Comparison of ENCODE assay signal across 15 cellular contexts in genomic region chr2:48483916-48484315, GRCh38. TPM values are rescaled to one million over a fixed set of nuclear protein-coding genes. Genes with fewer than 3 reads are reported as not detected.
A peak's percentile ranks its signal among the peaks of the same experiment; 100 is the strongest.
DNase-seq lines count a peak whose midpoint lies in the region; ATAC-seq and TF ChIP-seq lines count a peak whose summit lies in the region.
"Had no signal": no experiment of that assay in that cellular context is flagged by ENCODE, and none has a peak within 500 bp of the region (broad histone marks: within the 10 kb centered on the region; RNA-seq: fewer than 3 reads in every experiment).

No MANE protein-coding gene starts in this region.

- peaks cover 0 to 59% (median 17%) of the 10 kb centered on the region in 4 donors for H3K36me3 ChIP-seq in esophagus muscularis mucosa
- H3K36me3 ChIP-seq in neuronal stem cell (replicated peaks in 1 of 2; ENCODE audit: control insufficient read depth in 2 of 2, insufficient read depth in 2 of 2, low read length in 2 of 2): peaks cover 6 to 53% of the 10 kb centered on the region in 2 donors

- no peak overlapping the region for H3K14ac ChIP-seq in neuronal stem cell (ENCODE audit: low read length)

- no peak overlapping the region for H4K8ac ChIP-seq in neuronal stem cell (ENCODE audit: low read depth, low read length)

- no peak overlapping the region for H2BK120ac ChIP-seq in neuronal stem cell (ENCODE audit: low read depth, low read length)

- TF ChIP-seq CTCF in esophagus muscularis mucosa (IDR thresholded peaks at IDR 0.05) (no peak), omental fat pad (IDR thresholded peaks at IDR 0.05) (no peak)

- H3K79me1 ChIP-seq in neuronal stem cell (ENCODE audit: low read depth, low read length): no peaks in the 10 kb centered on the region

- H2BK15ac ChIP-seq in neuronal stem cell (ENCODE audit: low read length): no peak overlapping the region

- no peak overlapping the region for H2AFZ ChIP-seq in neuronal stem cell (ENCODE audit: low read length)

- H2BK12ac ChIP-seq in neuronal stem cell (ENCODE audit: low read length): no peak overlapping the region

- DNase-seq in amniotic epithelial cell (ENCODE audit: low read depth) (peak; percentile 98), esophagus muscularis mucosa (ENCODE audit: extremely low spot score) (no peak), omental fat pad (ENCODE audit: low spot score) (no peak), A172 (ENCODE audit: low spot score) (no peak), neuronal stem cell (ENCODE audit: low spot score) (no peak), iPS-NIHi11 (ENCODE audit: low spot score) (no peak), COR-L47 (lab: John Stamatoyannopoulos, UW) (no peak)
- DNase-seq: activated gamma-delta T cell; DMS79; lower lobe of right lung; naive B cell; NCI-H1694; stimulated activated CD4-positive, alpha-beta T cell treated with anti-CD3 and anti-CD28 coated beads, Interleukin-2, amount 100 ng/mL, for 48 hours had no signal

- intact Hi-C loops in esophagus muscularis mucosa (cut with DNase I): no loop called here

- H3K4ac ChIP-seq in neuronal stem cell (ENCODE audit: low read length): no peak overlapping the region

- H3K27me3 ChIP-seq in esophagus muscularis mucosa: no peaks in the 10 kb centered on the region
- H3K27me3 ChIP-seq in neuronal stem cell (ENCODE audit: control insufficient read depth in 3 of 3, insufficient read depth in 3 of 3, low read depth in 1 of 3, low read length in 3 of 3): no peaks in the 10 kb centered on the region
- H3K27me3 ChIP-seq: right atrium auricular region had no signal

- H3K4me3 ChIP-seq in esophagus muscularis mucosa (peak overlapping the region in 1 of 4 donors; percentile 17), neuronal stem cell (ENCODE audit: low read length in 2 of 2) (no peak overlapping the region)
- H3K4me3 ChIP-seq: lower lobe of right lung, right atrium auricular region had no signal

- H3K4me2 ChIP-seq in neuronal stem cell (ENCODE audit: insufficient read depth, low read length, poor library complexity, severe bottlenecking): no peak overlapping the region

- ATAC-seq in omental fat pad (ENCODE audit: low FRiP score): peak; percentile 90
- ATAC-seq: lower lobe of right lung, Right ventricle myocardium inferior had no signal

- H3K27ac ChIP-seq in esophagus muscularis mucosa (replicated peaks in 1 of 4) (peak overlapping the region; percentile 86 to 89 (median 88)), neuronal stem cell (replicated peaks; ENCODE audit: low read length) (no peak overlapping the region)
- H3K27ac ChIP-seq: lower lobe of right lung, right atrium auricular region had no signal

- no peak overlapping the region for H3K18ac ChIP-seq in neuronal stem cell (ENCODE audit: low read length)

- no peak overlapping the region for H3K9ac ChIP-seq in neuronal stem cell (ENCODE audit: low read depth, low read length, poor library complexity)

- H3K9me3 ChIP-seq in esophagus muscularis mucosa (no peaks in the 10 kb centered on the region), neuronal stem cell (replicated peaks in 1 of 2; ENCODE audit: control insufficient read depth in 2 of 2, insufficient read depth in 1 of 2, low read depth in 1 of 2, low read length in 2 of 2) (no peaks in the 10 kb centered on the region)
- H3K9me3 ChIP-seq: lower lobe of right lung, right atrium auricular region had no signal

- no peak overlapping the region for H2BK5ac ChIP-seq in neuronal stem cell (ENCODE audit: low read length)

- TF ChIP-seq POLR2A in esophagus muscularis mucosa (IDR thresholded peaks at IDR 0.05; ENCODE audit: low read depth): no peak

- peak; percentile 4 for TF ChIP-seq EP300 in esophagus muscularis mucosa (IDR thresholded peaks at IDR 0.05)

- H3K4me1 ChIP-seq in esophagus muscularis mucosa: peaks cover 14 to 69% (median 58%) of the 10 kb centered on the region in 4 donors
- peaks cover 0 to 9% of the 10 kb centered on the region in 2 donors for H3K4me1 ChIP-seq in neuronal stem cell (ENCODE audit: control insufficient read depth in 2 of 2, insufficient read depth in 1 of 2, low read depth in 1 of 2, low read length in 2 of 2)
- H3K4me1 ChIP-seq: right atrium auricular region had no signal

- H2AK5ac ChIP-seq in neuronal stem cell (ENCODE audit: low read depth, low read length): no peak overlapping the region

- no peak overlapping the region for H4K91ac ChIP-seq in neuronal stem cell (ENCODE audit: low read depth, low read length, poor library complexity)

- H3K23ac ChIP-seq in neuronal stem cell (ENCODE audit: low read depth, low read length, poor library complexity): no peak overlapping the region

- 48% methylated on average over 6 of the region's 6 CpGs for WGBS in esophagus muscularis mucosa
- WGBS in neuronal stem cell (ENCODE audit: extremely low coverage in 2 of 2, insufficient read length in 2 of 2, insufficient replicate concordance in 1 of 2), 2 donors: no CpG with 5 or more reads among the region's 6 CpGs

RNA-seq across cellular contexts. Expression of gene PPP1R21, which starts 43.4 kb away (rescaled TPM):
- 10 to 100 TPM; 59.2 to 66.0 (median 62.3) TPM for total RNA-seq in esophagus muscularis mucosa
- total RNA-seq in omental fat pad: 10 to 100 TPM; 22.7 to 37.5 (median 27.4) TPM
- total RNA-seq in A172 (2014; rRNA removed; shearing (Covaris generic)): 10.9 and 18.3 TPM in 2 replicates
- polyA plus RNA-seq in neuronal stem cell (2013, experiment 1 of 2): 11.5 TPM
- polyA plus RNA-seq in neuronal stem cell (2013, experiment 2 of 2): 11.0 TPM

RNA-seq across cellular contexts. Expression of gene STON1, which starts 46.0 kb away (rescaled TPM):
- total RNA-seq in esophagus muscularis mucosa: 100 to 1,000 TPM; 135 to 198 (median 168) TPM
- total RNA-seq in omental fat pad: 100 to 1,000 TPM in 2 of 4 donors, 10 to 100 TPM in 2; 44.8 to 124 (median 93.9) TPM
- total RNA-seq in A172 (2014; rRNA removed; shearing (Covaris generic)): 2.5 and 3.4 TPM in 2 replicates
- 14.4 TPM for polyA plus RNA-seq in neuronal stem cell (2013, experiment 1 of 2)
- 15.1 TPM for polyA plus RNA-seq in neuronal stem cell (2013, experiment 2 of 2)

Comparison
In these comparisons a context has a peak if more than half of its experiments do, and no peak if none do; other contexts are left out.
1. RNA of gene STON1, which starts 46.0 kb away (total RNA-seq): 135 to 198 TPM in esophagus muscularis mucosa and 44.8 to 124 TPM in omental fat pad; 2.5 to 3.4 TPM in A172; every median in the first group is over 10 times any median in the second.